In the genomic region with DNA sequence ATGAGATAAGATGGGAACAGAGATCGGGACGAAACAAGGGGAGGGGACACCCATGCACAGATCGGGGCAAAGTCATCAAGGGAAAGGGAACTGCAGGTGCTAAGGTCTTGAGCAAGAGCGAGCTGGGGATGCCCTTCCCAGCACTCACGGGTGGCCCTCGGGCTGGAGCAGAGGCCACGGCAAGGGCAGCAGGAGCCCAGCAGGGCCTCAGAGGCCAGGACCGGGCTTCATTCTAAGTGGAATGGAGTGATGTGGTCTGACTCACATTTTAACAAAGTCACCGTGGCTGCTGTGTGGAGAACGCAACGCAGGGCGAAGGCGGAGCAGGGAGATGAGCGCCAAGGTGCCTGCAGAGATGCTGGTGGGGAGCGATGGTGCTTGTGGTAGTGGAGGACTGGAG, we compare ENCODE assay signal across 19 cellular contexts. TPM values are rescaled to one million over a fixed set of nuclear protein-coding genes. Genes with fewer than 3 reads are reported as not detected.
DNase-seq lines count a peak whose midpoint lies in the region; ATAC-seq, FAIRE-seq and TF ChIP-seq lines count a peak whose summit lies in the region.
"Had no signal": no experiment of that assay in that cellular context is flagged by ENCODE, and none has a peak within 500 bp of the region (broad histone marks: within the 10 kb centered on the region; RNA-seq: fewer than 3 reads in every experiment).

No MANE protein-coding gene starts in this region.

- no peak overlapping the region for H3K9ac ChIP-seq in HepG2 (ENCODE audit: insufficient read depth, low read depth, low read length)

- H3K27me3 ChIP-seq in HepG2 (ENCODE audit: control insufficient read depth in 1 of 2, insufficient read depth in 2 of 2, low read length in 2 of 2) (peaks cover 3 to 23% of the 10 kb centered on the region in 2 experiments; a peak in 4 of 5 replicates), right lobe of liver (no peaks in the 10 kb centered on the region), stomach (no peaks in the 10 kb centered on the region)
- H3K27me3 ChIP-seq: BE2C had no signal

- H3K4me2 ChIP-seq in HepG2 (ENCODE audit: low read depth, low read length) = peak overlapping the region; percentile 64
- H3K4me2 ChIP-seq: A549 had no signal

- H2AFZ ChIP-seq in HepG2 (ENCODE audit: low read length) = no peak overlapping the region

- peaks cover under 1% of the 10 kb centered on the region for H3K9me3 Mint-ChIP-seq in activated T-helper 2 cell treated with anti-CD3 and anti-CD28 coated beads, Interferon-gamma antibody, Interleukin-2, Interleukin-4, amounts not matched to agents 10 μg/mL and 5 μg/mL and 100 μg/mL, durations not matched to agents 14 hours and 24 hours and 36 hours
- peaks cover 0 to 2% of the 10 kb centered on the region in 2 donors for H3K9me3 Mint-ChIP-seq in stimulated activated naive B cell treated with anti-CD40 and anti-IgM and Interleukin-4, amounts not matched to agents 10 μg/mL and 1 μg/mL and 100 μg/mL, for 72 hours
- H3K9me3 Mint-ChIP-seq: CD4-positive, alpha-beta memory T cell had no signal

- H3K79me2 ChIP-seq in HepG2 (ENCODE audit: insufficient read depth, low read length) = no peaks in the 10 kb centered on the region

- no peaks in the 10 kb centered on the region for H4K20me1 ChIP-seq in HepG2 (ENCODE audit: insufficient read depth, low read length)

- TF ChIP-seq POLR2A in HepG2 (IDR thresholded peaks at IDR 0.05; ENCODE audit: insufficient read depth in 1 of 2, low read depth in 2 of 2, low read length in 2 of 2) (no peak), right lobe of liver (IDR thresholded peaks at IDR 0.05) (no peak), erythroblast (IDR thresholded peaks at IDR 0.05; ENCODE audit: low read length) (no peak), stomach (IDR thresholded peaks at IDR 0.05) (no peak)

- in situ Hi-C loops in HepG2 (cut with HindIII; ENCODE audit: extremely low pct_ligation_motif_present, low pct_unique_long_range_greater_than_20kb) = loop anchor here (25.0 kb wide), 1 partner anchor 278 kb away; no protein-coding TSS in a partner anchor

- WGBS in HepG2 (ENCODE audit: low lambda C conversion rate) = 40% methylated on average over 15 of the region's 15 CpGs
- WGBS in right lobe of liver (ENCODE audit: insufficient coverage, low coverage, low lambda C conversion rate, missing lambda C conversion rate) = 83% methylated on average over 15 of the region's 15 CpGs
- WGBS in stomach, 5 donors = 90 to 94% (median 93%) methylated on average over 15 of the region's 15 CpGs

- TF ChIP-seq CTCF in HepG2 (CRISPR knock-in tag; IDR thresholded peaks at IDR 0.05) (no peak), right lobe of liver (IDR thresholded peaks at IDR 0.05) (no peak), stomach (IDR thresholded peaks at IDR 0.05) (no peak)

- BruUV-seq in HepG2 (replicated peaks; lab: Mats Ljungman, UMichigan) = no TSS peak

- ATAC-seq in HepG2 (no peak), right lobe of liver (no peak), GM21360 (IDR thresholded peaks at IDR 0.05; ENCODE audit: unreplicated experiment) (no peak)
- no peak for ATAC-seq in stimulated activated naive B cell treated with anti-CD40 and anti-IgM and Interleukin-4, amounts not matched to agents 10 μg/mL and 1 μg/mL and 100 μg/mL, for 72 hours (replicated peaks)
- ATAC-seq: A549, GM12878 had no signal

- H3K4me1 Mint-ChIP-seq in activated T-helper 2 cell treated with anti-CD3 and anti-CD28 coated beads, Interferon-gamma antibody, Interleukin-2, Interleukin-4, amounts not matched to agents 10 μg/mL and 5 μg/mL and 100 μg/mL, durations not matched to agents 14 hours and 24 hours and 36 hours (ENCODE audit: low read depth) = peaks cover 55% of the 10 kb centered on the region
- peaks cover 40 to 41% of the 10 kb centered on the region in 2 donors for H3K4me1 Mint-ChIP-seq in stimulated activated naive B cell treated with anti-CD40 and anti-IgM and Interleukin-4, amounts not matched to agents 10 μg/mL and 1 μg/mL and 100 μg/mL, for 72 hours

- no peak for TF ChIP-seq EP300 in HepG2 (IDR thresholded peaks at IDR 0.05; ENCODE audit: low read depth in 2 of 2, low read length in 2 of 2)
- no peak for TF ChIP-seq EP300 in HepG2 (CRISPR knock-in tag; IDR thresholded peaks at IDR 0.05; ENCODE audit: borderline replicate concordance)
- no peak for TF ChIP-seq EP300 in stomach (IDR thresholded peaks at IDR 0.05)

- CTCF ChIA-PET in HepG2 (lab: Yijun Ruan, JAX; ENCODE audit: low intra/inter-chr PET ratio, low total read pairs) = no interaction called here

- H3K4me3 Mint-ChIP-seq in activated T-helper 2 cell treated with anti-CD3 and anti-CD28 coated beads, Interferon-gamma antibody, Interleukin-2, Interleukin-4, amounts not matched to agents 10 μg/mL and 5 μg/mL and 100 μg/mL, durations not matched to agents 14 hours and 24 hours and 36 hours (ENCODE audit: low read depth) = no peak overlapping the region
- H3K4me3 Mint-ChIP-seq in stimulated activated naive B cell treated with anti-CD40 and anti-IgM and Interleukin-4, amounts not matched to agents 10 μg/mL and 1 μg/mL and 100 μg/mL, for 72 hours = no peak overlapping the region
- H3K4me3 Mint-ChIP-seq: CD4-positive, alpha-beta memory T cell had no signal

- H3K4me3 ChIP-seq in HepG2 (replicated peaks in 1 of 3; ENCODE audit: insufficient read depth in 1 of 3, low read depth in 2 of 3, low read length in 3 of 3) (peak overlapping the region in 1 of 3 experiments; percentile 29; a peak in 1 of 6 replicates), right lobe of liver (no peak overlapping the region), stomach (no peak overlapping the region)
- H3K4me3 ChIP-seq: A549, GM12878, HAP-1 had no signal

- H3K36me3 ChIP-seq in HepG2 (replicated peaks in 1 of 2; ENCODE audit: control insufficient read depth in 1 of 2, insufficient read depth in 2 of 2, low read length in 2 of 2) (no peaks in the 10 kb centered on the region), right lobe of liver (no peaks in the 10 kb centered on the region), stomach (no peaks in the 10 kb centered on the region)
- H3K36me3 ChIP-seq: BE2C, HAP-1 had no signal

- POLR2A ChIA-PET in HepG2 (lab: Yijun Ruan, JAX) = no interaction called here

- H3K27ac Mint-ChIP-seq in activated T-helper 2 cell treated with anti-CD3 and anti-CD28 coated beads, Interferon-gamma antibody, Interleukin-2, Interleukin-4, amounts not matched to agents 10 μg/mL and 5 μg/mL and 100 μg/mL, durations not matched to agents 14 hours and 24 hours and 36 hours = peak overlapping the region; percentile 21
- peak overlapping the region; percentile 26 for H3K27ac Mint-ChIP-seq in stimulated activated naive B cell treated with anti-CD40 and anti-IgM and Interleukin-4, amounts not matched to agents 10 μg/mL and 1 μg/mL and 100 μg/mL, for 72 hours

- peaks cover 95% of the 10 kb centered on the region for H3K4me1 ChIP-seq in HepG2 (ENCODE audit: insufficient read depth, low read length)
- no peaks in the 10 kb centered on the region for H3K4me1 ChIP-seq in right lobe of liver
- peaks cover 0 to 12% (median 10%) of the 10 kb centered on the region in 4 donors for H3K4me1 ChIP-seq in stomach
- H3K4me1 ChIP-seq: A549, HAP-1 had no signal

- FAIRE-seq in HepG2 (lab: Jason Lieb, UNC) = no peak
- FAIRE-seq: A549, GM12878 had no signal

- intact Hi-C loops in HepG2 (cut with micrococcal nuclease; ENCODE audit: unreplicated experiment) = no loop called here
- intact Hi-C loops in right lobe of liver (cut with DNase I) = no loop called here
- intact Hi-C loops in activated T-helper 2 cell treated with anti-CD3 and anti-CD28 coated beads, Interferon-gamma antibody, Interleukin-2, Interleukin-4, amounts not matched to agents 10 μg/mL and 5 μg/mL and 100 μg/mL, durations not matched to agents 14 hours and 24 hours and 36 hours (cut with micrococcal nuclease) = no loop called here
- intact Hi-C loops in stomach (cut with DNase I; ENCODE audit: low total_unique reads) = no loop called here

- no peak for DNase-seq in HepG2 (ENCODE audit: low spot score)
- no peak for DNase-seq in right lobe of liver
- DNase-seq in activated T-helper 2 cell treated with anti-CD3 and anti-CD28 coated beads, Interferon-gamma antibody, Interleukin-2, Interleukin-4, amounts not matched to agents 10 μg/mL and 5 μg/mL and 100 μg/mL, durations not matched to agents 14 hours and 24 hours and 36 hours (ENCODE audit: low spot score) = no peak
- DNase-seq in erythroblast (lab: John Stamatoyannopoulos, UW) = peak; percentile 25 to 29
- no peak for DNase-seq in stimulated activated naive B cell treated with anti-CD40 and anti-IgM and Interleukin-4, amounts not matched to agents 10 μg/mL and 1 μg/mL and 100 μg/mL, for 72 hours
- DNase-seq in SKM-1 treated with dmso at 0.1 percent for 144 hours (lab: John Stamatoyannopoulos, UW; ENCODE audit: unreplicated experiment) = no peak
- no peak for DNase-seq in stomach
- DNase-seq: BE2C; CD4-positive, alpha-beta memory T cell; DMS79; GOT3 had no signal

- no peak overlapping the region for H3K27ac ChIP-seq in HepG2 (ENCODE audit: extremely low read length, insufficient read depth, low read length)
- no peak overlapping the region for H3K27ac ChIP-seq in right lobe of liver
- H3K27ac ChIP-seq in stomach = no peak overlapping the region
- H3K27ac ChIP-seq: A549, C4-2B, HL-60 had no signal

- peaks cover 3% of the 10 kb centered on the region for H3K36me3 Mint-ChIP-seq in activated T-helper 2 cell treated with anti-CD3 and anti-CD28 coated beads, Interferon-gamma antibody, Interleukin-2, Interleukin-4, amounts not matched to agents 10 μg/mL and 5 μg/mL and 100 μg/mL, durations not matched to agents 14 hours and 24 hours and 36 hours (ENCODE audit: low read depth)
- H3K36me3 Mint-ChIP-seq in stimulated activated naive B cell treated with anti-CD40 and anti-IgM and Interleukin-4, amounts not matched to agents 10 μg/mL and 1 μg/mL and 100 μg/mL, for 72 hours = no peaks in the 10 kb centered on the region
- H3K36me3 Mint-ChIP-seq: CD4-positive, alpha-beta memory T cell had no signal

- no peaks in the 10 kb centered on the region for H3K27me3 Mint-ChIP-seq in activated T-helper 2 cell treated with anti-CD3 and anti-CD28 coated beads, Interferon-gamma antibody, Interleukin-2, Interleukin-4, amounts not matched to agents 10 μg/mL and 5 μg/mL and 100 μg/mL, durations not matched to agents 14 hours and 24 hours and 36 hours (ENCODE audit: low read depth)
- peaks cover 5 to 14% of the 10 kb centered on the region in 2 donors for H3K27me3 Mint-ChIP-seq in stimulated activated naive B cell treated with anti-CD40 and anti-IgM and Interleukin-4, amounts not matched to agents 10 μg/mL and 1 μg/mL and 100 μg/mL, for 72 hours

- H3K9me3 ChIP-seq in HepG2 (ENCODE audit: low read length) = no peaks in the 10 kb centered on the region
- no peaks in the 10 kb centered on the region for H3K9me3 ChIP-seq in right lobe of liver
- H3K9me3 ChIP-seq in stomach = no peaks in the 10 kb centered on the region
- H3K9me3 ChIP-seq: A549, BE2C, HAP-1 had no signal

- no peak for TF ChIP-seq RAD21 in HepG2 (CRISPR knock-in tag; IDR thresholded peaks at IDR 0.05)

RNA-seq across cellular contexts. Expression of gene IL13, which starts 7.7 kb away (rescaled TPM):
- total RNA-seq in HepG2 (2016; rRNA removed; fragmentation: Illumina TruSeq; extraction: Trizol) (not detected in 2 replicates), right lobe of liver (under 1 TPM in 1 of 6 experiments, not detected in 5; 0.26 TPM), stomach (under 1 TPM in 1 of 5 donors, not detected in 4; 0.55 TPM)
- not detected in 2 replicates for total RNA-seq in HepG2 (2016; cell fraction: cytosol; rRNA removed; fragmentation: Illumina TruSeq; extraction: Trizol; ENCODE audit: low read depth)
- total RNA-seq in HepG2 (2016; cell fraction: insoluble cytoplasmic fraction; rRNA removed; fragmentation: Illumina TruSeq; extraction: Trizol) = not detected in 2 replicates
- total RNA-seq in HepG2 (2016; cell fraction: membrane; rRNA removed; fragmentation: Illumina TruSeq; extraction: Trizol) = not detected in 2 replicates
- total RNA-seq in HepG2 (2016; cell fraction: nucleus; rRNA removed; fragmentation: Illumina TruSeq; extraction: Trizol) = not detected in 2 replicates
- polyA plus RNA-seq in HepG2 (2011; rRNA removed) (0.05 TPM in 1 of 2 replicates, not detected in the other), stomach (not detected)
- polyA plus RNA-seq in HepG2 (2011; cell fraction: cytosol; rRNA removed) = 0.06 TPM in 1 of 2 replicates, not detected in the other
- polyA plus RNA-seq in HepG2 (2011; cell fraction: nucleus; rRNA removed) = 0.09 and 0.14 TPM in 2 replicates
- polyA plus RNA-seq in HepG2 (2012) = not detected in 2 replicates
- not detected in 2 replicates for polyA plus RNA-seq in HepG2 (2016; cell fraction: cytosol; fragmentation: Illumina TruSeq; extraction: Trizol; ENCODE audit: low read depth)
- not detected in 2 replicates for polyA plus RNA-seq in HepG2 (2016; cell fraction: insoluble cytoplasmic fraction; fragmentation: Illumina TruSeq; extraction: Trizol; ENCODE audit: low read depth)
- polyA plus RNA-seq in HepG2 (2016; cell fraction: membrane; fragmentation: Illumina TruSeq; extraction: Trizol; ENCODE audit: low read depth) = not detected in 2 replicates
- polyA plus RNA-seq in HepG2 (2016; cell fraction: nucleus; fragmentation: Illumina TruSeq; extraction: Trizol; ENCODE audit: insufficient read depth, low read depth) = not detected in 2 replicates
- polyA minus RNA-seq in HepG2 (2011; rRNA and poly(A)+ RNA removed; ENCODE audit: low replicate concordance) = 1.0 TPM in 1 of 2 replicates, not detected in the other
- not detected in 2 replicates for polyA minus RNA-seq in HepG2 (2011; cell fraction: cytosol; rRNA and poly(A)+ RNA removed)
- polyA minus RNA-seq in HepG2 (2011; cell fraction: nucleus; rRNA and poly(A)+ RNA removed) = not detected in 2 replicates
- 777 and 830 TPM in 2 replicates for total RNA-seq in activated T-helper 2 cell treated with anti-CD3 and anti-CD28 coated beads, Interferon-gamma antibody, Interleukin-2, Interleukin-4, amounts not matched to agents 10 μg/mL and 5 μg/mL and 100 μg/mL, durations not matched to agents 14 hours and 24 hours and 36 hours
- total RNA-seq: CD4-positive, alpha-beta memory T cell; G401 had no signal
- polyA plus RNA-seq: AG04450; CD4-positive, alpha-beta memory T cell had no signal

RNA-seq across cellular contexts. Expression of gene IL4, which starts 8.1 kb away (rescaled TPM):
- total RNA-seq in HepG2 (2016; rRNA removed; fragmentation: Illumina TruSeq; extraction: Trizol) (not detected in 2 replicates), right lobe of liver (not detected), stomach (not detected)
- total RNA-seq in HepG2 (2016; cell fraction: cytosol; rRNA removed; fragmentation: Illumina TruSeq; extraction: Trizol; ENCODE audit: low read depth) = not detected in 2 replicates
- total RNA-seq in HepG2 (2016; cell fraction: insoluble cytoplasmic fraction; rRNA removed; fragmentation: Illumina TruSeq; extraction: Trizol) = not detected in 2 replicates
- total RNA-seq in HepG2 (2016; cell fraction: membrane; rRNA removed; fragmentation: Illumina TruSeq; extraction: Trizol) = not detected in 2 replicates
- not detected in 2 replicates for total RNA-seq in HepG2 (2016; cell fraction: nucleus; rRNA removed; fragmentation: Illumina TruSeq; extraction: Trizol)
- polyA plus RNA-seq in HepG2 (2011; rRNA removed) (not detected in 2 replicates), stomach (not detected)
- polyA plus RNA-seq in HepG2 (2011; cell fraction: cytosol; rRNA removed) = not detected in 2 replicates
- polyA plus RNA-seq in HepG2 (2011; cell fraction: nucleus; rRNA removed) = not detected in 2 replicates
- not detected in 2 replicates for polyA plus RNA-seq in HepG2 (2012)
- not detected in 2 replicates for polyA plus RNA-seq in HepG2 (2016; cell fraction: cytosol; fragmentation: Illumina TruSeq; extraction: Trizol; ENCODE audit: low read depth)
- polyA plus RNA-seq in HepG2 (2016; cell fraction: insoluble cytoplasmic fraction; fragmentation: Illumina TruSeq; extraction: Trizol; ENCODE audit: low read depth) = not detected in 2 replicates
- not detected in 2 replicates for polyA plus RNA-seq in HepG2 (2016; cell fraction: membrane; fragmentation: Illumina TruSeq; extraction: Trizol; ENCODE audit: low read depth)
- not detected in 2 replicates for polyA plus RNA-seq in HepG2 (2016; cell fraction: nucleus; fragmentation: Illumina TruSeq; extraction: Trizol; ENCODE audit: insufficient read depth, low read depth)
- not detected in 2 replicates for polyA minus RNA-seq in HepG2 (2011; rRNA and poly(A)+ RNA removed; ENCODE audit: low replicate concordance)
- polyA minus RNA-seq in HepG2 (2011; cell fraction: cytosol; rRNA and poly(A)+ RNA removed) = not detected in 2 replicates
- polyA minus RNA-seq in HepG2 (2011; cell fraction: nucleus; rRNA and poly(A)+ RNA removed) = not detected in 2 replicates
- total RNA-seq in activated T-helper 2 cell treated with anti-CD3 and anti-CD28 coated beads, Interferon-gamma antibody, Interleukin-2, Interleukin-4, amounts not matched to agents 10 μg/mL and 5 μg/mL and 100 μg/mL, durations not matched to agents 14 hours and 24 hours and 36 hours = 21.6 and 25.8 TPM in 2 replicates
- total RNA-seq: CD4-positive, alpha-beta memory T cell; G401; GM12878 had no signal
- polyA plus RNA-seq: A549; AG04450; CD4-positive, alpha-beta memory T cell had no signal

Comparison
In these comparisons a context has a peak if more than half of its experiments do, and no peak if none do; other contexts are left out.
1. DNase-seq: peak in erythroblast (2 of 2); none in HepG2 (single experiment), right lobe of liver (0 of 3), activated T-helper 2 cell treated with anti-CD3 and anti-CD28 coated beads, Interferon-gamma antibody, Interleukin-2, Interleukin-4, amounts not matched to agents 10 μg/mL and 5 μg/mL and 100 μg/mL, durations not matched to agents 14 hours and 24 hours and 36 hours (single experiment), stimulated activated naive B cell treated with anti-CD40 and anti-IgM and Interleukin-4, amounts not matched to agents 10 μg/mL and 1 μg/mL and 100 μg/mL, for 72 hours (single experiment), SKM-1 treated with dmso at 0.1 percent for 144 hours (single experiment) and stomach (single experiment).
2. RNA of gene IL13, which starts 7.7 kb away (total RNA-seq): 777 to 830 TPM in activated T-helper 2 cell treated with anti-CD3 and anti-CD28 coated beads, Interferon-gamma antibody, Interleukin-2, Interleukin-4, amounts not matched to agents 10 μg/mL and 5 μg/mL and 100 μg/mL, durations not matched to agents 14 hours and 24 hours and 36 hours; not detected in HepG2, 0.26 TPM in right lobe of liver and 0.55 TPM in stomach; every median in the first group is over 100 times any median in the second.
3. RNA of gene IL4, which starts 8.1 kb away (total RNA-seq): 21.6 to 25.8 TPM in activated T-helper 2 cell treated with anti-CD3 and anti-CD28 coated beads, Interferon-gamma antibody, Interleukin-2, Interleukin-4, amounts not matched to agents 10 μg/mL and 5 μg/mL and 100 μg/mL, durations not matched to agents 14 hours and 24 hours and 36 hours; not detected in HepG2, not detected in right lobe of liver and not detected in stomach; every median in the first group is over 10 times any median in the second.